8 cellular contexts compared by ENCODE assay signal in genomic region chr20:57435498-57436222, GRCh38. TPM values are rescaled to one million over a fixed set of nuclear protein-coding genes. Genes with fewer than 3 reads are reported as not detected.
DNase-seq lines count a peak whose midpoint lies in the region; ATAC-seq and TF ChIP-seq lines count a peak whose summit lies in the region.

No MANE protein-coding gene starts in this region.

- intact Hi-C loops in colonic mucosa (cut with DNase I) (no loop called here), mucosa of descending colon (cut with DNase I, micrococcal nuclease) (no loop called here)

- peak; percentile 80 for DNase-seq in Daoy (ENCODE audit: low read depth)
- peak; percentile 76 for DNase-seq in NCI-H1092 treated with DMSO at 0.1 percent for 48 hours (lab: John Stamatoyannopoulos, UW)
- peak; percentile 66 for DNase-seq in SK-MEL-5 (ENCODE audit: low read depth, low spot score)
- DNase-seq in colonic mucosa: peak; percentile 79
- peak; percentile 69 to 83 (median 79) for DNase-seq in mucosa of descending colon

- H3K36me3 ChIP-seq in colonic mucosa (no peaks in the 10 kb centered on the region), mucosa of descending colon (ENCODE audit: low read depth) (no peaks in the 10 kb centered on the region)

- H3K4me1 ChIP-seq in colonic mucosa: peaks cover 20% of the 10 kb centered on the region
- H3K4me1 ChIP-seq in mucosa of descending colon (ENCODE audit: low read depth): peaks cover 19% of the 10 kb centered on the region

- H3K27me3 ChIP-seq in colonic mucosa: no peaks in the 10 kb centered on the region

- H3K4me3 ChIP-seq in colonic mucosa (no peak overlapping the region), mucosa of descending colon (no peak overlapping the region)

- in situ Hi-C loops in SK-MEL-5 (cut with HindIII; ENCODE audit: low pct_unique_long_range_greater_than_20kb, low sequenced_read_pairs): no loop called here

- H3K27ac ChIP-seq in colonic mucosa: no peak overlapping the region

- H3K9me3 ChIP-seq in colonic mucosa (no peaks in the 10 kb centered on the region), mucosa of descending colon (no peaks in the 10 kb centered on the region)

- ATAC-seq in mucosa of descending colon (peak; percentile 65), GM19324 (IDR thresholded peaks at IDR 0.05; ENCODE audit: low FRiP score, unreplicated experiment) (no peak), HG03565 (IDR thresholded peaks at IDR 0.05; ENCODE audit: unreplicated experiment) (no peak), HG03159 (IDR thresholded peaks at IDR 0.05; ENCODE audit: unreplicated experiment) (no peak)

- no peak overlapping the region for H3K9ac ChIP-seq in colonic mucosa (ENCODE audit: low read depth in 2 of 2, low read length in 2 of 2)

- TF ChIP-seq CTCF in colonic mucosa (IDR thresholded peaks at IDR 0.05) (no peak), mucosa of descending colon (IDR thresholded peaks at IDR 0.05) (no peak)

RNA-seq across cellular contexts. Expression of gene RBM38, which starts 44.5 kb away (rescaled TPM):
- 14.6 and 15.7 TPM in 2 replicates for total RNA-seq in Daoy (2014; rRNA removed; shearing (Covaris generic))
- 12.8 and 13.7 TPM in 2 replicates for total RNA-seq in SK-MEL-5 (2014; rRNA removed; shearing (Covaris generic))
- 32.1 and 33.4 TPM in 2 replicates for polyA plus RNA-seq in SK-MEL-5 (2015; cell fraction: cytosol; rRNA removed)
- polyA plus RNA-seq in SK-MEL-5 (2015; cell fraction: nucleus; rRNA removed): 7.5 and 15.8 TPM in 2 replicates
- 10 to 100 TPM; 41.3 to 43.1 TPM for total RNA-seq in colonic mucosa
- total RNA-seq in mucosa of descending colon: 10 to 100 TPM; 29.5 to 85.5 (median 36.8) TPM
